Comparison of ENCODE assay signal across 15 cellular contexts in genomic region chr12:52692253-52692652, GRCh38. TPM values are rescaled to one million over a fixed set of nuclear protein-coding genes. Genes with fewer than 3 reads are reported as not detected.
DNase-seq lines count a peak whose midpoint lies in the region; ATAC-seq and TF ChIP-seq lines count a peak whose summit lies in the region.
"Had no signal": no experiment of that assay in that cellular context is flagged by ENCODE, and none has a peak within 500 bp of the region (broad histone marks: within the 10 kb centered on the region; RNA-seq: fewer than 3 reads in every experiment).

No MANE protein-coding gene starts in this region.

- no peaks in the 10 kb centered on the region for H3K36me3 ChIP-seq in psoas muscle (ENCODE audit: insufficient read depth in 1 of 2, low read depth in 1 of 2)
- H3K36me3 ChIP-seq: upper lobe of right lung had no signal

- peak overlapping the region; percentile 54 for H3K4me3 Mint-ChIP-seq in natural killer cell
- H3K4me3 Mint-ChIP-seq in natural killer cell treated with Interleukin-12 subunit alpha and Interleukin-12 subunit beta and Interleukin-15 and Interleukin-18, amount 100 ng/mL, for 72 hours = no peak overlapping the region

- ATAC-seq in natural killer cell (no peak), GM18861 (IDR thresholded peaks at IDR 0.05; ENCODE audit: unreplicated experiment) (no peak), psoas muscle (no peak)
- ATAC-seq in natural killer cell treated with Interleukin-12 subunit alpha and Interleukin-12 subunit beta and Interleukin-15 and Interleukin-18, amount 100 ng/mL, for 72 hours = no peak
- ATAC-seq: upper lobe of right lung had no signal

- no peak for TF ChIP-seq CTCF in natural killer cell (IDR thresholded peaks at IDR 0.05)
- peak; percentile 19 for TF ChIP-seq CTCF in epithelial cell of proximal tubule (conservative IDR thresholded peaks at IDR 0.05; ENCODE audit: low read depth, low read length)
- no peak for TF ChIP-seq CTCF in psoas muscle (IDR thresholded peaks at IDR 0.05)

- no peaks in the 10 kb centered on the region for H3K9me3 Mint-ChIP-seq in natural killer cell
- no peaks in the 10 kb centered on the region for H3K9me3 Mint-ChIP-seq in natural killer cell treated with Interleukin-12 subunit alpha and Interleukin-12 subunit beta and Interleukin-15 and Interleukin-18, amount 100 ng/mL, for 72 hours

- no peaks in the 10 kb centered on the region for H3K9me3 ChIP-seq in psoas muscle
- H3K9me3 ChIP-seq: upper lobe of right lung had no signal

- intact Hi-C loops in natural killer cell (cut with micrococcal nuclease) = no loop called here
- intact Hi-C loops in psoas muscle (cut with DNase I) = no loop called here

- H3K27ac ChIP-seq in psoas muscle = no peak overlapping the region
- H3K27ac ChIP-seq: upper lobe of right lung had no signal

- peaks cover 0 to 22% of the 10 kb centered on the region in 2 donors for H3K27me3 Mint-ChIP-seq in natural killer cell (ENCODE audit: low read depth in 2 of 2)
- H3K27me3 Mint-ChIP-seq in natural killer cell treated with Interleukin-12 subunit alpha and Interleukin-12 subunit beta and Interleukin-15 and Interleukin-18, amount 100 ng/mL, for 72 hours = peaks cover 11 to 23% of the 10 kb centered on the region in 2 donors

- H3K36me3 Mint-ChIP-seq in natural killer cell = no peaks in the 10 kb centered on the region
- H3K36me3 Mint-ChIP-seq in natural killer cell treated with Interleukin-12 subunit alpha and Interleukin-12 subunit beta and Interleukin-15 and Interleukin-18, amount 100 ng/mL, for 72 hours = no peaks in the 10 kb centered on the region

- DNase-seq in natural killer cell (no peak), RPMI8226 (peak; percentile 51), epithelial cell of proximal tubule (ENCODE audit: low read depth) (no peak), DMS153 (lab: John Stamatoyannopoulos, UW) (no peak), GOT3 (lab: John Stamatoyannopoulos, UW) (no peak), psoas muscle (no peak)
- no peak for DNase-seq in natural killer cell treated with Interleukin-12 subunit alpha and Interleukin-12 subunit beta and Interleukin-15 and Interleukin-18, amount 100 ng/mL, for 72 hours (ENCODE audit: low spot score)
- DNase-seq: activated CD4-positive, alpha-beta T cell treated with anti-CD3 and anti-CD28 coated beads, Interleukin-2, amount 50 U/mL, for 4 hours; activated gamma-delta T cell; DND-41; NCI-H2081 treated with DMSO at 0.1 percent for 48 hours; upper lobe of right lung had no signal

- no peak overlapping the region for H3K4me3 ChIP-seq in epithelial cell of proximal tubule (ENCODE audit: low read depth, low read length)
- H3K4me3 ChIP-seq in psoas muscle = no peak overlapping the region

- 40 to 56% (median 49%) methylated on average over 8 of the region's 8 CpGs for WGBS in psoas muscle, 3 donors

- H3K4me1 ChIP-seq in psoas muscle = no peaks in the 10 kb centered on the region

- peaks cover 0 to 45% (median 15%) of the 10 kb centered on the region in 3 donors for H3K27me3 ChIP-seq in psoas muscle (ENCODE audit: insufficient read depth in 3 of 3, low read length in 2 of 3)

- peaks cover 34 to 48% of the 10 kb centered on the region in 2 donors for H3K4me1 Mint-ChIP-seq in natural killer cell
- H3K4me1 Mint-ChIP-seq in natural killer cell treated with Interleukin-12 subunit alpha and Interleukin-12 subunit beta and Interleukin-15 and Interleukin-18, amount 100 ng/mL, for 72 hours (ENCODE audit: low read depth in 2 of 2) = peaks cover 32 to 51% of the 10 kb centered on the region in 2 donors

- H3K27ac Mint-ChIP-seq in natural killer cell = no peak overlapping the region
- H3K27ac Mint-ChIP-seq in natural killer cell treated with Interleukin-12 subunit alpha and Interleukin-12 subunit beta and Interleukin-15 and Interleukin-18, amount 100 ng/mL, for 72 hours = no peak overlapping the region

RNA-seq across cellular contexts. Expression of gene KRT77, which starts 11.1 kb away (rescaled TPM):
- total RNA-seq in natural killer cell = not detected
- total RNA-seq in natural killer cell treated with Interleukin-12 subunit alpha and Interleukin-12 subunit beta and Interleukin-15 and Interleukin-18, amount 100 ng/mL, for 72 hours = not detected
- not detected in 2 replicates for total RNA-seq in epithelial cell of proximal tubule
- total RNA-seq in psoas muscle = not detected
- polyA plus RNA-seq in psoas muscle = under 1 TPM in 2 of 3 donors, not detected in 1; 0.01 to 0.04 TPM
- total RNA-seq: renal cortical epithelial cell; T-helper 2 cell treated with Interferon-gamma antibody and Interleukin-4, amounts not matched to agents 100 ng/mL and 5 ng/mL, for 36 hours; upper lobe of right lung had no signal

RNA-seq across cellular contexts. Expression of gene KRT1, which starts 12.0 kb away (rescaled TPM):
- total RNA-seq in natural killer cell (1 to 10 TPM in 1 of 3 donors, under 1 TPM in 1, not detected in 1; 0.27 to 1.8 TPM), epithelial cell of proximal tubule (not detected in 2 replicates), psoas muscle (1 to 10 TPM in 1 of 4 donors, under 1 TPM in 2, not detected in 1; 0.16 to 1.1 (median 0.25) TPM)
- not detected for total RNA-seq in natural killer cell treated with Interleukin-12 subunit alpha and Interleukin-12 subunit beta and Interleukin-15 and Interleukin-18, amount 100 ng/mL, for 72 hours
- polyA plus RNA-seq in psoas muscle = under 1 TPM in 1 of 3 donors, not detected in 2; 0.13 TPM
- total RNA-seq: renal cortical epithelial cell had no signal

RNA-seq across cellular contexts. Expression of gene KRT2, which starts 40.2 kb away (rescaled TPM):
- 1 to 10 TPM in 1 of 3 donors, under 1 TPM in 2; 0.63 to 1.4 (median 0.66) TPM for total RNA-seq in natural killer cell
- total RNA-seq in natural killer cell treated with Interleukin-12 subunit alpha and Interleukin-12 subunit beta and Interleukin-15 and Interleukin-18, amount 100 ng/mL, for 72 hours = not detected
- not detected in 2 replicates for total RNA-seq in epithelial cell of proximal tubule
- not detected for total RNA-seq in psoas muscle
- not detected for polyA plus RNA-seq in psoas muscle
- total RNA-seq: renal cortical epithelial cell, upper lobe of right lung had no signal
